In the genomic region with DNA sequence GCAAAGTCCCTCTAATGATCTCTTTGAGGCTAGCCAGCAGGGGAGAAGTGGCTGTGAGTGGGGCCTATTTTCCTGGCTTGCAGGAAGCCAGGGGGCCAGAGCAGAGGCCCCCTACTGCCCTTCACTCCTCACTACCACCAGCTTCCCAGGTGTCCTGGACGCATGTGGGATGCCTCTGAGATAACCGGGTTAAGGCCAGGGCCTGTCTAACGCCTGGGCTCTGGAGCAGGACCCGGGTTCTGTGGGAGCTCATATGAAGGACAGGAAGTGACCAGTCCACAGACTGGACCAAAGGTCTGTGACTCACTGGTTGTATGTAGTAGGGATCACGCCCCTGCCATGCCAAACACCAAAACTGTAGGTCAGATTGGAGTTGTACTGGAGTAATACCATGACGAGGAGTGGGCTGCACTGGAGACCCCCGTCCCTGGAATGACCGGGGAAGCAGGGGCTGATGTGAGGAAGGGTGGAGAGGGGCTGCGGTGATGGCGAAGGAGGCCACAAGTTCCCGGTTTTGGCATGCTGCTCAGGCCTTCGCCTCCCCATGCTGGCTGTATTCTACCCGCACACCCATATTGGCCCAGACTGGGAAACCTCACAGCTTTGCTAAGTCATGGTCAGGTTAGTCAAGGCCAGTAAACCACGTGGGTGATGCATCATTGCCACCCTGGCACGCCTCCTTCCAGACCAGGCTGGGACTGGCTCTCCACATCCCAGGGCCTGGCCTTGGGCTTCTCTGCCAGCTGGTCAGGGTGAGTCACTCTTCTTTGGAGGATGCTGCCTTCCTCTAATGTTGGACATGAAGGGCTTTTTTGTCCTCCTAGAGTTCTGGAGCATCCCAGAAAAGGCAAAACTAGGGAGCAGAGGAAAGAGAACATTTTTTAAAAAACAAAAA, we compare ENCODE assay signal across 9 cellular contexts. TPM values are rescaled to one million over a fixed set of nuclear protein-coding genes. Genes with fewer than 3 reads are reported as not detected.
DNase-seq lines count a peak whose midpoint lies in the region; ATAC-seq and TF ChIP-seq lines count a peak whose summit lies in the region.
"Had no signal": no experiment of that assay in that cellular context is flagged by ENCODE, and none has a peak within 500 bp of the region (broad histone marks: within the 10 kb centered on the region; RNA-seq: fewer than 3 reads in every experiment).

No MANE protein-coding gene starts in this region.

- peaks cover 8% of the 10 kb centered on the region for H3K4me1 Mint-ChIP-seq in chondrocyte (ENCODE audit: low read depth)

- no peak for TF ChIP-seq CTCF in chondrocyte (IDR thresholded peaks at IDR 0.05)
- no peak for TF ChIP-seq CTCF in lung (IDR thresholded peaks at IDR 0.05; ENCODE audit: control extremely low read depth, extremely low read depth)
- no peak for TF ChIP-seq CTCF in vagina (IDR thresholded peaks at IDR 0.05)
- TF ChIP-seq CTCF in esophagus muscularis mucosa (IDR thresholded peaks at IDR 0.05) = no peak

- WGBS in lung, 2 donors = 71 to 80% methylated on average over 15 of the region's 15 CpGs
- 86% methylated on average over 12 of the region's 15 CpGs for WGBS in esophagus muscularis mucosa

- no peaks in the 10 kb centered on the region for H3K9me3 ChIP-seq in lung (ENCODE audit: control insufficient read depth in 2 of 2, insufficient read depth in 1 of 2, low read length in 1 of 2)
- no peaks in the 10 kb centered on the region for H3K9me3 ChIP-seq in vagina
- no peaks in the 10 kb centered on the region for H3K9me3 ChIP-seq in esophagus muscularis mucosa

- TF ChIP-seq POLR2A in vagina (IDR thresholded peaks at IDR 0.05) (no peak), esophagus muscularis mucosa (IDR thresholded peaks at IDR 0.05; ENCODE audit: low read depth) (no peak)

- H3K36me3 Mint-ChIP-seq in chondrocyte (ENCODE audit: low read depth) = no peaks in the 10 kb centered on the region

- peak; percentile 86 for ATAC-seq in lung (ENCODE audit: insufficient read depth, low FRiP score)

- peaks cover 0 to 4% of the 10 kb centered on the region in 2 donors for H3K4me1 ChIP-seq in lung (ENCODE audit: control insufficient read depth in 2 of 2, insufficient read depth in 2 of 2, low read length in 2 of 2)
- H3K4me1 ChIP-seq in vagina = peaks cover 6% of the 10 kb centered on the region
- peaks cover 0 to 4% (median 0%) of the 10 kb centered on the region in 4 donors for H3K4me1 ChIP-seq in esophagus muscularis mucosa

- H3K27me3 ChIP-seq in lung (ENCODE audit: control insufficient read depth, insufficient read depth) (no peaks in the 10 kb centered on the region), vagina (no peaks in the 10 kb centered on the region), esophagus muscularis mucosa (no peaks in the 10 kb centered on the region)

- no peak overlapping the region for H3K4me3 ChIP-seq in lung
- no peak overlapping the region for H3K4me3 ChIP-seq in vagina
- no peak overlapping the region for H3K4me3 ChIP-seq in esophagus muscularis mucosa

- H3K27ac ChIP-seq in lung (ENCODE audit: low read depth in 1 of 2, low read length in 1 of 2) (peak overlapping the region in 1 of 2 donors; percentile 77), vagina (no peak overlapping the region), esophagus muscularis mucosa (replicated peaks in 1 of 4) (no peak overlapping the region)
- H3K27ac ChIP-seq: VCaP had no signal

- TF ChIP-seq EP300 in esophagus muscularis mucosa (IDR thresholded peaks at IDR 0.05) = no peak

- H3K36me3 ChIP-seq in lung (ENCODE audit: control insufficient read depth in 2 of 2, insufficient read depth in 2 of 2, low read length in 2 of 2) (no peaks in the 10 kb centered on the region), vagina (no peaks in the 10 kb centered on the region), esophagus muscularis mucosa (no peaks in the 10 kb centered on the region)

- no peak overlapping the region for H3K4me3 Mint-ChIP-seq in chondrocyte (ENCODE audit: unreplicated experiment)

- H3K9me3 Mint-ChIP-seq in chondrocyte (ENCODE audit: low read depth) = no peaks in the 10 kb centered on the region

- no peaks in the 10 kb centered on the region for H3K27me3 Mint-ChIP-seq in chondrocyte (ENCODE audit: low read depth)

- H3K27ac Mint-ChIP-seq in chondrocyte (ENCODE audit: unreplicated experiment) = peak overlapping the region; percentile 50

- intact Hi-C loops in vagina (cut with DNase I) (no loop called here), esophagus muscularis mucosa (cut with DNase I) (no loop called here)

- DNase-seq in AML-193 (lab: John Stamatoyannopoulos, UW) (peak; percentile 80 to 83), M059J (ENCODE audit: low read depth) (peak; percentile 100), chondrocyte (ENCODE audit: low spot score) (no peak), lung (ENCODE audit: low spot score) (peak; percentile 54), vagina (ENCODE audit: extremely low spot score in 2 of 2) (no peak), esophagus muscularis mucosa (ENCODE audit: extremely low spot score) (no peak), superior temporal gyrus (ENCODE audit: extremely low spot score) (no peak), retina (no peak)

RNA-seq across cellular contexts. Expression of a gene that starts 47.1 kb away (rescaled TPM):
- 303 and 326 TPM in 2 replicates for total RNA-seq in M059J (2014; rRNA removed; shearing (Covaris generic))
- total RNA-seq in chondrocyte (92.8 to 118 TPM (median 93.8 TPM) in 3 replicates), lung (10 to 100 TPM; 89.2 to 93.8 TPM), vagina (58.9 TPM), esophagus muscularis mucosa (100 to 1,000 TPM in 3 of 4 donors, 10 to 100 TPM in 1; 85.8 to 118 (median 107) TPM)
- 100 to 1,000 TPM in 1 of 2 donors, 10 to 100 TPM in 1; 88.3 to 160 TPM for polyA plus RNA-seq in lung

RNA-seq across cellular contexts. Expression of a gene that starts 54.0 kb away (rescaled TPM):
- total RNA-seq in M059J (2014; rRNA removed; shearing (Covaris generic)) = 800 and 803 TPM in 2 replicates
- 46.3 to 117 TPM (median 49.4 TPM) in 3 replicates for total RNA-seq in chondrocyte
- 10 to 100 TPM; 47.9 to 50.0 TPM for total RNA-seq in lung
- polyA plus RNA-seq in lung = 10 to 100 TPM; 67.3 to 74.1 TPM
- 42.2 TPM for total RNA-seq in vagina
- 10 to 100 TPM; 25.0 to 37.8 (median 35.9) TPM for total RNA-seq in esophagus muscularis mucosa

Comparison
In these comparisons a context has a peak if more than half of its experiments do, and no peak if none do; other contexts are left out.
1. DNase-seq: peak in AML-193 (2 of 2), M059J (single experiment) and lung (single experiment); none in chondrocyte (single experiment), vagina (0 of 2), esophagus muscularis mucosa (single experiment), superior temporal gyrus (single experiment) and retina (single experiment).